1 cellular context compared by ENCODE assay signal in genomic region chr11:62500066-62501035, GRCh38.
TF ChIP-seq lines count a peak whose summit lies in the region.

No MANE protein-coding gene starts in this region.

TF ChIP-seq in HepG2, 621 proteins besides CTCF, POLR2A, EP300 and RAD21 (continued from another document):
- TF ChIP-seq, protein P1, sequence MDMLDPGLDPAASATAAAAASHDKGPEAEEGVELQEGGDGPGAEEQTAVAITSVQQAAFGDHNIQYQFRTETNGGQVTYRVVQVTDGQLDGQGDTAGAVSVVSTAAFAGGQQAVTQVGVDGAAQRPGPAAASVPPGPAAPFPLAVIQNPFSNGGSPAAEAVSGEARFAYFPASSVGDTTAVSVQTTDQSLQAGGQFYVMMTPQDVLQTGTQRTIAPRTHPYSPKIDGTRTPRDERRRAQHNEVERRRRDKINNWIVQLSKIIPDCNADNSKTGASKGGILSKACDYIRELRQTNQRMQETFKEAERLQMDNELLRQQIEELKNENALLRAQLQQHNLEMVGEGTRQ (IDR thresholded peaks at IDR 0.05; ENCODE audit: low read depth, low read length), result peak; percentile 31; the same call in 1 of the 2 replicates
- TF ChIP-seq, protein P1 (CRISPR knock-in tag; IDR thresholded peaks at IDR 0.05; ENCODE audit: borderline replicate concordance), result peak; percentile 56; the same call in 1 of the 2 replicates
- TF ChIP-seq ZNF503 (CRISPR knock-in tag; IDR thresholded peaks at IDR 0.05) (no peak), ZNF670 (CRISPR knock-in tag; IDR thresholded peaks at IDR 0.05; ENCODE audit: borderline replicate concordance) (peak; percentile 13; the same call in 1 of the 2 replicates), ZEB1 (IDR thresholded peaks at IDR 0.05; ENCODE audit: insufficient replicate concordance, low read depth) (peak; percentile 82), ZC3H4 (CRISPR knock-in tag; IDR thresholded peaks at IDR 0.05; ENCODE audit: borderline replicate concordance) (no peak), MTF2 (CRISPR knock-in tag; IDR thresholded peaks at IDR 0.05; ENCODE audit: borderline replicate concordance) (0 out of 2 replicates have a peak, but pooled peaks have one; percentile 12), EHMT2 (IDR thresholded peaks at IDR 0.05; ENCODE audit: borderline replicate concordance, low read depth, low read length) (no peak), ZNF501 (CRISPR knock-in tag; IDR thresholded peaks at IDR 0.05) (peak; percentile 31; the same call in 1 of the 2 replicates), ZBTB42 (CRISPR knock-in tag; IDR thresholded peaks at IDR 0.05) (0 out of 2 replicates have a peak, but pooled peaks have one; percentile 58), TBX3 (IDR thresholded peaks at IDR 0.05; ENCODE audit: borderline replicate concordance) (no peak), CEBPG (CRISPR knock-in tag; IDR thresholded peaks at IDR 0.05) (0 out of 2 replicates have a peak, but pooled peaks have one; percentile 9), NFYC (CRISPR knock-in tag; IDR thresholded peaks at IDR 0.05) (peak; percentile 69), ADNP (CRISPR knock-in tag; IDR thresholded peaks at IDR 0.05) (no peak), ARID4A (CRISPR knock-in tag; IDR thresholded peaks at IDR 0.05; ENCODE audit: borderline replicate concordance) (0 out of 2 replicates have a peak, but pooled peaks have one; percentile 22), LCORL (IDR thresholded peaks at IDR 0.05) (no peak), LCORL (CRISPR knock-in tag; IDR thresholded peaks at IDR 0.05) (peak; percentile 64; the same call in 1 of the 2 replicates), ZMYM4 (CRISPR knock-in tag; IDR thresholded peaks at IDR 0.05) (peak; percentile 30; the same call in 1 of the 2 replicates)
- TF ChIP-seq, protein P2, sequence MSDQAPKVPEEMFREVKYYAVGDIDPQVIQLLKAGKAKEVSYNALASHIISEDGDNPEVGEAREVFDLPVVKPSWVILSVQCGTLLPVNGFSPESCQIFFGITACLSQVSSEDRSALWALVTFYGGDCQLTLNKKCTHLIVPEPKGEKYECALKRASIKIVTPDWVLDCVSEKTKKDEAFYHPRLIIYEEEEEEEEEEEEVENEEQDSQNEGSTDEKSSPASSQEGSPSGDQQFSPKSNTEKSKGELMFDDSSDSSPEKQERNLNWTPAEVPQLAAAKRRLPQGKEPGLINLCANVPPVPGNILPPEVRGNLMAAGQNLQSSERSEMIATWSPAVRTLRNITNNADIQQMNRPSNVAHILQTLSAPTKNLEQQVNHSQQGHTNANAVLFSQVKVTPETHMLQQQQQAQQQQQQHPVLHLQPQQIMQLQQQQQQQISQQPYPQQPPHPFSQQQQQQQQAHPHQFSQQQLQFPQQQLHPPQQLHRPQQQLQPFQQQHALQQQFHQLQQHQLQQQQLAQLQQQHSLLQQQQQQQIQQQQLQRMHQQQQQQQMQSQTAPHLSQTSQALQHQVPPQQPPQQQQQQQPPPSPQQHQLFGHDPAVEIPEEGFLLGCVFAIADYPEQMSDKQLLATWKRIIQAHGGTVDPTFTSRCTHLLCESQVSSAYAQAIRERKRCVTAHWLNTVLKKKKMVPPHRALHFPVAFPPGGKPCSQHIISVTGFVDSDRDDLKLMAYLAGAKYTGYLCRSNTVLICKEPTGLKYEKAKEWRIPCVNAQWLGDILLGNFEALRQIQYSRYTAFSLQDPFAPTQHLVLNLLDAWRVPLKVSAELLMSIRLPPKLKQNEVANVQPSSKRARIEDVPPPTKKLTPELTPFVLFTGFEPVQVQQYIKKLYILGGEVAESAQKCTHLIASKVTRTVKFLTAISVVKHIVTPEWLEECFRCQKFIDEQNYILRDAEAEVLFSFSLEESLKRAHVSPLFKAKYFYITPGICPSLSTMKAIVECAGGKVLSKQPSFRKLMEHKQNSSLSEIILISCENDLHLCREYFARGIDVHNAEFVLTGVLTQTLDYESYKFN (CRISPR knock-in tag; conservative IDR thresholded peaks at IDR 0.05), result peak; percentile 24; the same call in 1 of the 2 replicates
- TF ChIP-seq, protein P3, sequence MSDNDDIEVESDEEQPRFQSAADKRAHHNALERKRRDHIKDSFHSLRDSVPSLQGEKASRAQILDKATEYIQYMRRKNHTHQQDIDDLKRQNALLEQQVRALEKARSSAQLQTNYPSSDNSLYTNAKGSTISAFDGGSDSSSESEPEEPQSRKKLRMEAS (IDR thresholded peaks at IDR 0.05), result 0 out of 2 replicates have a peak, but pooled peaks have one; percentile 27
- TF ChIP-seq, protein P4, sequence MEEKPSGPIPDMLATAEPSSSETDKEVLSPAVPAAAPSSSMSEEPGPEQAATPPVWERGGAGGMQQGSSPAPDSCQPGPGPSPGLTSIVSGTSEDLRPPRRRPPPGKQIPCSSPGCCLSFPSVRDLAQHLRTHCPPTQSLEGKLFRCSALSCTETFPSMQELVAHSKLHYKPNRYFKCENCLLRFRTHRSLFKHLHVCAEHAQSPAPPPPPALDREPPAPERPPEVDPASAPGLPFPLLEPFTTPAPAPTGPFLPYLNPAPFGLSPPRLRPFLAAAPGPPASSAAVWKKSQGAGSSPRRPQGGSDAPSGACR (CRISPR knock-in tag; IDR thresholded peaks at IDR 0.05), result peak; percentile 61; the same call in 1 of the 2 replicates
